In genomic region chr6:106244521-106244920, GRCh38 we compare ENCODE assay signal across 21 cellular contexts.
"Had no signal": no experiment of that assay in that cellular context is flagged by ENCODE, and none has a peak within 500 bp of the region (broad histone marks: within the 10 kb centered on the region; RNA-seq: fewer than 3 reads in every experiment).

No MANE protein-coding gene starts in this region.

- H3K4me3 ChIP-seq: cardiac muscle cell had no signal

- DNase-seq: activated CD4-positive, alpha-beta T cell treated with anti-CD3 and anti-CD28 coated beads for 48 hours; activated CD4-positive, alpha-beta T cell treated with anti-CD3 and anti-CD28 coated beads, Interleukin-2, amount 50 U/mL, for 4 hours; activated CD8-positive, alpha-beta memory T cell treated with anti-CD3 and anti-CD28 coated beads, Interleukin-2, amount 50 U/mL, for 48 hours; activated CD8-positive, alpha-beta T cell treated with anti-CD3 and anti-CD28 coated beads, Interleukin-2, amount 10 ng/mL, durations not matched to agents 7 days and 5 days; activated effector memory CD4-positive, alpha-beta T cell treated with anti-CD3 and anti-CD28 coated beads, Interleukin-2, amount 50 U/mL, for 16 hours; activated naive CD4-positive, alpha-beta T cell treated with Interleukin-2 at 50 U/mL for 16 hours; activated T-cell treated with anti-CD3 and anti-CD28 coated beads, Interleukin-2, amount 50 U/mL, for 1 hour; amygdala; brain microvascular endothelial cell; KG1; MV-4-11; NCI-H1105; NCI-H1436; NCI-H1694 treated with DMSO at 0.1 percent for 48 hours; NCI-H2029 treated with DMSO at 0.1 percent for 48 hours; NCI-H510A treated with DMSO at 0.1 percent for 48 hours; NCI-H69; SIG-M5; T-cell had no signal

- H3K36me3 ChIP-seq: brain microvascular endothelial cell had no signal

- H3K27me3 ChIP-seq: brain microvascular endothelial cell, cardiac muscle cell had no signal

- ATAC-seq: activated CD4-positive, CD25-positive, alpha-beta regulatory T cell treated with anti-CD3 and anti-CD28 coated beads, Interleukin-2, amount 50 U/mL, for 24 hours; activated CD8-positive, alpha-beta T cell treated with anti-CD3 and anti-CD28 coated beads, Interleukin-2, amount 10 ng/mL, durations not matched to agents 7 days and 5 days; T-cell had no signal

- H3K27ac ChIP-seq: brain microvascular endothelial cell, cardiac muscle cell had no signal
